In genomic region chr5:123088031-123088805, GRCh38 we compare ENCODE assay signal across 9 cellular contexts. TPM values are rescaled to one million over a fixed set of nuclear protein-coding genes. Genes with fewer than 3 reads are reported as not detected.
DNase-seq lines count a peak whose midpoint lies in the region; ATAC-seq and TF ChIP-seq lines count a peak whose summit lies in the region.
"Had no signal": no experiment of that assay in that cellular context is flagged by ENCODE, and none has a peak within 500 bp of the region (broad histone marks: within the 10 kb centered on the region; RNA-seq: fewer than 3 reads in every experiment).

No MANE protein-coding gene starts in this region.

- DNase-seq in Right ventricle myocardium superior, result peak; percentile 49
- DNase-seq in Right ventricle myocardium inferior (ENCODE audit: missing footprints), result no peak
- no peak for DNase-seq in dorsolateral prefrontal cortex
- no peak for DNase-seq in vagina (ENCODE audit: extremely low spot score in 2 of 2)
- no peak for DNase-seq in UCSD-AML1 (lab: John Stamatoyannopoulos, UW; ENCODE audit: unreplicated experiment)
- DNase-seq in stimulated activated CD4-positive, alpha-beta T cell treated with anti-CD3 and anti-CD28 coated beads, Interleukin-2, amount 100 ng/mL, for 48 hours, result no peak

- H3K27me3 ChIP-seq in dorsolateral prefrontal cortex (peaks cover 18 to 84% (median 72%) of the 10 kb centered on the region in 45 donors), mucosa of rectum (ENCODE audit: control insufficient read depth in 2 of 2, insufficient read depth in 2 of 2, low read length in 2 of 2) (peaks cover 55 to 71% of the 10 kb centered on the region in 2 donors), vagina (peaks cover 24% of the 10 kb centered on the region)

- H3K27ac ChIP-seq in dorsolateral prefrontal cortex (no peak overlapping the region), mucosa of rectum (ENCODE audit: low read depth in 2 of 2, low read length in 2 of 2) (no peak overlapping the region), vagina (no peak overlapping the region)

- intact Hi-C loops in Right ventricle myocardium superior (cut with DNase I), result no loop called here
- intact Hi-C loops in Right ventricle myocardium inferior (cut with DNase I), result no loop called here
- intact Hi-C loops in dorsolateral prefrontal cortex (cut with DNase I), result no loop called here
- intact Hi-C loops in vagina (cut with DNase I), result loop anchor here (5.0 kb wide), 1 partner anchor 51 kb away; the partner anchor contains the start of gene PPIC

- H3K9ac ChIP-seq in mucosa of rectum (ENCODE audit: low read depth in 1 of 2, low read length in 2 of 2), result no peak overlapping the region

- H3K9me3 ChIP-seq in mucosa of rectum (ENCODE audit: control insufficient read depth in 2 of 2, low read length in 2 of 2) (no peaks in the 10 kb centered on the region), vagina (no peaks in the 10 kb centered on the region)

- H3K4me1 ChIP-seq in mucosa of rectum (ENCODE audit: control insufficient read depth in 2 of 2, insufficient read depth in 2 of 2, low read length in 2 of 2) (peaks cover 8 to 15% of the 10 kb centered on the region in 2 donors), vagina (peaks cover 37% of the 10 kb centered on the region)

- ATAC-seq in Right ventricle myocardium superior (ENCODE audit: poor library complexity), result peak; percentile 36
- ATAC-seq in Right ventricle myocardium inferior, result no peak
- no peak for ATAC-seq in HG03469 (IDR thresholded peaks at IDR 0.05; ENCODE audit: unreplicated experiment)

- no peak for TF ChIP-seq POLR2A in vagina (IDR thresholded peaks at IDR 0.05)

- TF ChIP-seq CTCF in dorsolateral prefrontal cortex (IDR thresholded peaks at IDR 0.05 in 54 of 56, conservative IDR thresholded peaks at IDR 0.05 in 2 of 56; ENCODE audit: low read depth in 1 of 56, partially characterized antibody in 56 of 56) (no peak), vagina (IDR thresholded peaks at IDR 0.05) (no peak)

- H3K36me3 ChIP-seq in mucosa of rectum (ENCODE audit: control insufficient read depth in 2 of 2, insufficient read depth in 2 of 2, low read length in 2 of 2) (no peaks in the 10 kb centered on the region), vagina (no peaks in the 10 kb centered on the region)

- H3K4me3 ChIP-seq in dorsolateral prefrontal cortex (peak overlapping the region in 56 of 59 donors; percentile 3 to 62 (median 39)), mucosa of rectum (ENCODE audit: low read length in 2 of 2) (peak overlapping the region; percentile 17 to 59), vagina (peak overlapping the region; percentile 45 to 68)

RNA-seq across cellular contexts. Expression of gene PRDM6, which starts 0.8 kb away (rescaled TPM):
- total RNA-seq in Right ventricle myocardium superior (0.75 TPM), Right ventricle myocardium inferior (0.81 TPM), dorsolateral prefrontal cortex (1 to 10 TPM in 79 of 120 experiments, under 1 TPM in 41; 0.27 to 7.8 (median 1.4) TPM), vagina (0.98 TPM)
- total RNA-seq: bronchial epithelial cell had no signal

RNA-seq across cellular contexts. Expression of gene PPIC, which starts 51.7 kb away (rescaled TPM):
- 43.6 TPM for total RNA-seq in Right ventricle myocardium superior
- total RNA-seq in Right ventricle myocardium inferior, result 46.0 TPM
- total RNA-seq in dorsolateral prefrontal cortex, result 10 to 100 TPM in 4 of 120 experiments, 1 to 10 TPM in 116; 1.0 to 10.4 (median 4.0) TPM
- total RNA-seq in vagina, result 21.6 TPM
